8 cellular contexts compared by ENCODE assay signal in genomic region chr3:126703512-126704493, GRCh38. TPM values are rescaled to one million over a fixed set of nuclear protein-coding genes. Genes with fewer than 3 reads are reported as not detected.
DNase-seq lines count a peak whose midpoint lies in the region; ATAC-seq and TF ChIP-seq lines count a peak whose summit lies in the region.

A gene with protein sequence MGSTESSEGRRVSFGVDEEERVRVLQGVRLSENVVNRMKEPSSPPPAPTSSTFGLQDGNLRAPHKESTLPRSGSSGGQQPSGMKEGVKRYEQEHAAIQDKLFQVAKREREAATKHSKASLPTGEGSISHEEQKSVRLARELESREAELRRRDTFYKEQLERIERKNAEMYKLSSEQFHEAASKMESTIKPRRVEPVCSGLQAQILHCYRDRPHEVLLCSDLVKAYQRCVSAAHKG (plus strand): TSS chr3:126704240. CDS start chr3:126704313, 73 bp downstream.

- H3K27ac ChIP-seq in coronary artery (peak within 1 kb of the TSS in 1 of 2 donors; percentile 59), layer of hippocampus (ENCODE audit: low read depth, low read length) (peak within 1 kb of the TSS; percentile 15)

- peaks cover 4% of the 10 kb centered on the region for H3K36me3 Mint-ChIP-seq in activated CD4-positive, alpha-beta T cell treated with anti-CD3 and anti-CD28 coated beads, Interleukin-2, amount 10 ng/mL, durations not matched to agents 24 days and 14 days (ENCODE audit: low read depth)

- DNase-seq in BE2C (peak; percentile 99), GM19240 (ENCODE audit: insufficient read length, low spot score) (peak; percentile 95), NCI-H524 (lab: John Stamatoyannopoulos, UW) (peak; percentile 98 to 99), coronary artery (ENCODE audit: low spot score) (peak; percentile 97)
- peak; percentile 99 for DNase-seq in activated CD4-positive, alpha-beta T cell treated with anti-CD3 and anti-CD28 coated beads, Interleukin-2, amount 10 ng/mL, durations not matched to agents 24 days and 14 days
- peak; percentile 90 to 97 (median 96) for DNase-seq in stimulated activated CD4-positive, alpha-beta T cell treated with anti-CD3 and anti-CD28 coated beads, Interleukin-1b, Interleukin-23, amount 100 ng/mL, for 24 hours (ENCODE audit: low read depth in 4 of 4, low spot score in 1 of 4)

- intact Hi-C loops in activated CD4-positive, alpha-beta T cell treated with anti-CD3 and anti-CD28 coated beads, Interleukin-2, amount 10 ng/mL, durations not matched to agents 24 days and 14 days (cut with micrococcal nuclease), result loop anchor here (1.0 to 2.0 kb wide), 2 partner anchors 278 to 345 kb away; no protein-coding TSS in a partner anchor

- no peaks in the 10 kb centered on the region for H3K36me3 ChIP-seq in BE2C

- H3K4me3 ChIP-seq in BE2C (ENCODE audit: low read depth, low read length), result peak within 1 kb of the TSS; percentile 81
- peak within 1 kb of the TSS; percentile 97 for H3K4me3 ChIP-seq in coronary artery

- peaks cover 36% of the 10 kb centered on the region for H3K27me3 Mint-ChIP-seq in activated CD4-positive, alpha-beta T cell treated with anti-CD3 and anti-CD28 coated beads, Interleukin-2, amount 10 ng/mL, durations not matched to agents 24 days and 14 days

- H3K4me1 Mint-ChIP-seq in activated CD4-positive, alpha-beta T cell treated with anti-CD3 and anti-CD28 coated beads, Interleukin-2, amount 10 ng/mL, durations not matched to agents 24 days and 14 days, result peaks cover 15% of the 10 kb centered on the region

- ATAC-seq in HG03457 (IDR thresholded peaks at IDR 0.05; ENCODE audit: unreplicated experiment), result peak; percentile 97

- H3K27ac Mint-ChIP-seq in activated CD4-positive, alpha-beta T cell treated with anti-CD3 and anti-CD28 coated beads, Interleukin-2, amount 10 ng/mL, durations not matched to agents 24 days and 14 days, result peak within 1 kb of the TSS; percentile 92

- H3K4me3 Mint-ChIP-seq in activated CD4-positive, alpha-beta T cell treated with anti-CD3 and anti-CD28 coated beads, Interleukin-2, amount 10 ng/mL, durations not matched to agents 24 days and 14 days, result peak within 1 kb of the TSS; percentile 98

- no peaks in the 10 kb centered on the region for H3K27me3 ChIP-seq in BE2C
- H3K27me3 ChIP-seq in layer of hippocampus (ENCODE audit: control insufficient read depth, insufficient read depth, low read length), result no peaks in the 10 kb centered on the region

- H3K9me3 ChIP-seq in BE2C, result no peaks in the 10 kb centered on the region

- no peaks in the 10 kb centered on the region for H3K4me1 ChIP-seq in BE2C

- peaks cover 5% of the 10 kb centered on the region for H3K9me3 Mint-ChIP-seq in activated CD4-positive, alpha-beta T cell treated with anti-CD3 and anti-CD28 coated beads, Interleukin-2, amount 10 ng/mL, durations not matched to agents 24 days and 14 days

- TF ChIP-seq CTCF in BE2C (IDR thresholded peaks at IDR 0.05; ENCODE audit: low read depth, low read length), result peak; percentile 26; the same call in 1 of the 2 replicates
- no peak for TF ChIP-seq CTCF in coronary artery (IDR thresholded peaks at IDR 0.05)

RNA-seq across cellular contexts. Expression of the gene that starts here (rescaled TPM):
- 106 TPM for polyA plus RNA-seq in BE2C (2012; ENCODE audit: insufficient read depth, insufficient read length, low read depth)
- 17.1 and 18.5 TPM in 2 replicates for total RNA-seq in activated CD4-positive, alpha-beta T cell treated with anti-CD3 and anti-CD28 coated beads, Interleukin-2, amount 10 ng/mL, durations not matched to agents 24 days and 14 days
